Comparison of ENCODE assay signal across 9 cellular contexts in the genomic region with DNA sequence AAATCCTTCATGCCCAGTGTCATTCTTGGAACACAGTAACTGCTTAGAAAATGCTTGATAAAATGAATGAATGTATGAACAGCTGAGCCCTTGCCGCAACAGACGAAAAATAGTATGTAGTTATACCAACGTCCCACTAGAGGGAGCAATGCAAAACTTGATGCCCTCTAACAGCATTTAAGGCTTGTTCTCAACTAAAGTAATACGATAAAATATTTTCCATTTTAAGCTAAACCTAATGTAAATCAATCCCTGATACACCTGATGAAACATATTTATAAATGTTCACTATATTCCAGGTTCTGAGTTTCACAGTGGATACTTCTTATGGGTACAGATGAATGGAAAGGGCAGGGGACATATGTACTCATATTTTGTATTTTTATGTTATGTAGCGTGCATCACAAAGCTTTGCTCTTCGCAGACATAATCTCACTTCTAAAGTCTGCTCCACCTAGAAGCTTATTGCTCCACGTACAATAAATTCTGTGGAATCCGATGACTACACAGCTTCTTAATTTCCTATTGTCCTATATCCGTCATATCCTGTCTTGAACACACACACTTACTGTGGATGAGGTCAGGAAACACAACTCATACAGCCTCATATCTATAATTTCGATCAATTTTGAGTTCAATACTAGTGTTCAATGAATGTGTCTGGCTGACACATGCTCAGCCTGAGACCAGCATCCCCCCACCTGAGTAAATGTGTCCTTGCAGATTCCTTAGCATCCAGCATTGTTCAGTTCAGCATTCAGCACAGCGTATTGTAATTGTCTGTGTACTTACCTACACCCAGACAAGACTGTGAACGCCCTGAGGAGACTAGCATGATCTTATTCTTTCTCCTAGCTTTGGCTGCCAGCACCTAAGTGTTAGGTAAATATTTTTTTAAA. TPM values are rescaled to one million over a fixed set of nuclear protein-coding genes. Genes with fewer than 3 reads are reported as not detected.
DNase-seq lines count a peak whose midpoint lies in the region; TF ChIP-seq lines count a peak whose summit lies in the region.
"Had no signal": no experiment of that assay in that cellular context is flagged by ENCODE, and none has a peak within 500 bp of the region (broad histone marks: within the 10 kb centered on the region; RNA-seq: fewer than 3 reads in every experiment).

No MANE protein-coding gene starts in this region.

- TF ChIP-seq CTCF in stomach (IDR thresholded peaks at IDR 0.05): peak in 5 of 7 experiments; percentile 41 to 68 (median 55)

- TF ChIP-seq POLR2A in stomach (IDR thresholded peaks at IDR 0.05): no peak

- H3K4me1 ChIP-seq in stomach: peaks cover 6 to 12% (median 10%) of the 10 kb centered on the region in 4 donors

- H3K4me3 Mint-ChIP-seq in activated CD4-positive, alpha-beta memory T cell treated with anti-CD3 and anti-CD28 coated beads for 36 hours: no peak overlapping the region
- no peak overlapping the region for H3K4me3 Mint-ChIP-seq in activated CD4-positive, alpha-beta memory T cell treated with anti-CD3 and anti-CD28 coated beads, Interleukin-2, amount 10 ng/mL, durations not matched to agents 7 days and 5 days
- no peak overlapping the region for H3K4me3 Mint-ChIP-seq in immature natural killer cell
- H3K4me3 Mint-ChIP-seq: dendritic cell treated with granulocyte-macrophage colony-stimulating factor and Interleukin-4, amounts not matched to agents 40 ng/mL and 50 ng/mL, for 4 days had no signal

- TF ChIP-seq EP300 in stomach (IDR thresholded peaks at IDR 0.05): no peak

- peak; percentile 22 for DNase-seq in activated CD4-positive, alpha-beta memory T cell treated with anti-CD3 and anti-CD28 coated beads for 36 hours
- DNase-seq in activated CD4-positive, alpha-beta memory T cell treated with anti-CD3 and anti-CD28 coated beads, Interleukin-2, amount 10 ng/mL, durations not matched to agents 7 days and 5 days: no peak
- peak; percentile 69 for DNase-seq in HEK293T (ENCODE audit: extremely low spot score)
- DNase-seq in NCI-H345 treated with DMSO at 0.1 percent for 48 hours (lab: John Stamatoyannopoulos, UW; ENCODE audit: unreplicated experiment): peak; percentile 29
- DNase-seq in amniotic epithelial cell (ENCODE audit: low read depth): peak; percentile 64
- peak; percentile 22 to 49 (median 46) for DNase-seq in immature natural killer cell
- DNase-seq in stomach: no peak
- no peak for DNase-seq in COLO668 (lab: John Stamatoyannopoulos, UW; ENCODE audit: unreplicated experiment)

- 34 to 40% (median 37%) methylated on average over 12 of the region's 12 CpGs for WGBS in stomach, 5 donors

- H3K27ac Mint-ChIP-seq in activated CD4-positive, alpha-beta memory T cell treated with anti-CD3 and anti-CD28 coated beads for 36 hours: no peak overlapping the region
- no peak overlapping the region for H3K27ac Mint-ChIP-seq in activated CD4-positive, alpha-beta memory T cell treated with anti-CD3 and anti-CD28 coated beads, Interleukin-2, amount 10 ng/mL, durations not matched to agents 7 days and 5 days
- peak overlapping the region in 2 of 6 donors; percentile 1 to 14 for H3K27ac Mint-ChIP-seq in immature natural killer cell
- H3K27ac Mint-ChIP-seq: dendritic cell treated with granulocyte-macrophage colony-stimulating factor and Interleukin-4, amounts not matched to agents 40 ng/mL and 50 ng/mL, for 4 days had no signal

- intact Hi-C loops in activated CD4-positive, alpha-beta memory T cell treated with anti-CD3 and anti-CD28 coated beads for 36 hours (cut with micrococcal nuclease): loop anchor here (1.0 kb wide), 1 partner anchor 39 kb away; the partner anchor contains the start of gene C1orf74
- intact Hi-C loops in stomach (cut with DNase I; ENCODE audit: low total_unique reads): no loop called here

- CTCF ChIA-PET in activated CD4-positive, alpha-beta memory T cell treated with anti-CD3 and anti-CD28 coated beads for 36 hours (lab: Charles Lee): interaction anchor here (0.6 to 4.5 kb wide), 47 partner anchors 8 to 601 kb away, joined by 3 to 52 read pairs (median 6); partner anchors contain the start of genes C1orf74, IRF6, LAMB3 and TRAF3IP3
- CTCF ChIA-PET in activated CD4-positive, alpha-beta memory T cell treated with anti-CD3 and anti-CD28 coated beads, Interleukin-2, amount 10 ng/mL, durations not matched to agents 7 days and 5 days (lab: Charles Lee): interaction anchor here (0.9 to 3.1 kb wide), 28 partner anchors 9 to 551 kb away, joined by 3 to 33 read pairs (median 6); partner anchors contain the start of genes C1orf74, IRF6, LAMB3 and TRAF3IP3
- CTCF ChIA-PET in HEK293T (lab: Yijun Ruan, JAX): interaction anchor here (0.6 to 2.7 kb wide), 11 partner anchors 9 to 406 kb away, joined by 3 to 11 read pairs (median 4); no protein-coding TSS in a partner anchor

- peaks cover 0 to 7% (median 3%) of the 10 kb centered on the region in 3 donors for H3K27me3 ChIP-seq in stomach

- no peaks in the 10 kb centered on the region for H3K9me3 ChIP-seq in stomach

- H3K36me3 Mint-ChIP-seq in activated CD4-positive, alpha-beta memory T cell treated with anti-CD3 and anti-CD28 coated beads for 36 hours: no peaks in the 10 kb centered on the region
- H3K36me3 Mint-ChIP-seq in activated CD4-positive, alpha-beta memory T cell treated with anti-CD3 and anti-CD28 coated beads, Interleukin-2, amount 10 ng/mL, durations not matched to agents 7 days and 5 days (ENCODE audit: low read depth): peaks cover 6% of the 10 kb centered on the region
- H3K36me3 Mint-ChIP-seq in immature natural killer cell: no peaks in the 10 kb centered on the region

- no peaks in the 10 kb centered on the region for H3K36me3 ChIP-seq in stomach

- no peaks in the 10 kb centered on the region for H3K9me3 Mint-ChIP-seq in activated CD4-positive, alpha-beta memory T cell treated with anti-CD3 and anti-CD28 coated beads for 36 hours
- H3K9me3 Mint-ChIP-seq in activated CD4-positive, alpha-beta memory T cell treated with anti-CD3 and anti-CD28 coated beads, Interleukin-2, amount 10 ng/mL, durations not matched to agents 7 days and 5 days: no peaks in the 10 kb centered on the region
- peaks cover 0 to 1% (median 0%) of the 10 kb centered on the region in 6 donors for H3K9me3 Mint-ChIP-seq in immature natural killer cell
- H3K9me3 Mint-ChIP-seq: dendritic cell treated with granulocyte-macrophage colony-stimulating factor and Interleukin-4, amounts not matched to agents 40 ng/mL and 50 ng/mL, for 4 days had no signal

- H3K4me1 Mint-ChIP-seq in activated CD4-positive, alpha-beta memory T cell treated with anti-CD3 and anti-CD28 coated beads for 36 hours (ENCODE audit: low read depth): peaks cover 18% of the 10 kb centered on the region
- peaks cover 26% of the 10 kb centered on the region for H3K4me1 Mint-ChIP-seq in activated CD4-positive, alpha-beta memory T cell treated with anti-CD3 and anti-CD28 coated beads, Interleukin-2, amount 10 ng/mL, durations not matched to agents 7 days and 5 days
- peaks cover 24 to 26% of the 10 kb centered on the region in 2 donors for H3K4me1 Mint-ChIP-seq in immature natural killer cell

- POLR2A ChIA-PET in activated CD4-positive, alpha-beta memory T cell treated with anti-CD3 and anti-CD28 coated beads for 36 hours (lab: Charles Lee): interaction anchor here (1.4 to 1.5 kb wide), 2 partner anchors 11 to 13 kb away, joined by 3 read pairs; no protein-coding TSS in a partner anchor
- POLR2A ChIA-PET in activated CD4-positive, alpha-beta memory T cell treated with anti-CD3 and anti-CD28 coated beads, Interleukin-2, amount 10 ng/mL, durations not matched to agents 7 days and 5 days (lab: Charles Lee): interaction anchor here (0.8 to 2.2 kb wide), 7 partner anchors 14 to 75 kb away, joined by 3 to 8 read pairs (median 3); partner anchors contain the start of gene C1orf74
- POLR2A ChIA-PET in HEK293T (lab: Yijun Ruan, JAX): interaction anchor here (0.9 to 1.1 kb wide), 2 partner anchors 15 to 39 kb away, joined by 3 read pairs; no protein-coding TSS in a partner anchor

- peaks cover 18% of the 10 kb centered on the region for H3K27me3 Mint-ChIP-seq in activated CD4-positive, alpha-beta memory T cell treated with anti-CD3 and anti-CD28 coated beads for 36 hours
- peaks cover 33% of the 10 kb centered on the region for H3K27me3 Mint-ChIP-seq in activated CD4-positive, alpha-beta memory T cell treated with anti-CD3 and anti-CD28 coated beads, Interleukin-2, amount 10 ng/mL, durations not matched to agents 7 days and 5 days
- peaks cover 10 to 19% (median 17%) of the 10 kb centered on the region in 3 donors for H3K27me3 Mint-ChIP-seq in immature natural killer cell (ENCODE audit: low read depth in 3 of 3)

- no peak overlapping the region for H3K27ac ChIP-seq in stomach

- no peak overlapping the region for H3K4me3 ChIP-seq in stomach

TF ChIP-seq in HEK293T, 16 proteins besides CTCF, POLR2A, EP300 and RAD21:
- TF ChIP-seq TARDBP (IDR thresholded peaks at IDR 0.05) (no peak), LEF1 (IDR thresholded peaks at IDR 0.05; ENCODE audit: borderline replicate concordance) (no peak), NFRKB (IDR thresholded peaks at IDR 0.05) (no peak), L3MBTL2 (conservative IDR thresholded peaks at IDR 0.05) (no peak), FOXM1 (IDR thresholded peaks at IDR 0.05; ENCODE audit: borderline replicate concordance) (no peak), HDGF (IDR thresholded peaks at IDR 0.05; ENCODE audit: borderline replicate concordance) (no peak)

RNA-seq across cellular contexts. Expression of gene UTP25, which starts 4.4 kb away (rescaled TPM):
- total RNA-seq in activated CD4-positive, alpha-beta memory T cell treated with anti-CD3 and anti-CD28 coated beads for 36 hours: 1 to 10 TPM; 6.6 to 7.1 TPM
- 1 to 10 TPM; 5.7 to 5.8 TPM for total RNA-seq in activated CD4-positive, alpha-beta memory T cell treated with anti-CD3 and anti-CD28 coated beads, Interleukin-2, amount 10 ng/mL, durations not matched to agents 7 days and 5 days
- polyA plus RNA-seq in immature natural killer cell (1 to 10 TPM; 2.6 to 3.7 (median 3.2) TPM), stomach (1 to 10 TPM; 1.1 to 2.1 (median 1.9) TPM)
- total RNA-seq in stomach: 10 to 100 TPM in 1 of 5 donors, 1 to 10 TPM in 4; 1.4 to 10.6 (median 3.1) TPM

RNA-seq across cellular contexts. Expression of gene IRF6, which starts 17.4 kb away (rescaled TPM):
- under 1 TPM; 0.07 to 0.31 TPM for total RNA-seq in activated CD4-positive, alpha-beta memory T cell treated with anti-CD3 and anti-CD28 coated beads for 36 hours
- total RNA-seq in activated CD4-positive, alpha-beta memory T cell treated with anti-CD3 and anti-CD28 coated beads, Interleukin-2, amount 10 ng/mL, durations not matched to agents 7 days and 5 days: under 1 TPM; 0.10 to 0.25 TPM
- polyA plus RNA-seq in immature natural killer cell: 1 to 10 TPM in 2 of 3 donors, not detected in 1; 5.2 TPM
- total RNA-seq in stomach: 10 to 100 TPM; 11.6 to 64.8 (median 33.5) TPM
- 10 to 100 TPM; 19.5 to 27.8 (median 25.2) TPM for polyA plus RNA-seq in stomach

RNA-seq across cellular contexts. Expression of gene C1orf74, which starts 39.0 kb away (rescaled TPM):
- 1 to 10 TPM; 3.5 to 3.9 TPM for total RNA-seq in activated CD4-positive, alpha-beta memory T cell treated with anti-CD3 and anti-CD28 coated beads for 36 hours
- 1 to 10 TPM; 2.1 to 2.2 TPM for total RNA-seq in activated CD4-positive, alpha-beta memory T cell treated with anti-CD3 and anti-CD28 coated beads, Interleukin-2, amount 10 ng/mL, durations not matched to agents 7 days and 5 days
- under 1 TPM in 2 of 3 donors, not detected in 1; 0.18 to 0.84 TPM for polyA plus RNA-seq in immature natural killer cell
- total RNA-seq in stomach: 1 to 10 TPM in 2 of 5 donors, under 1 TPM in 2, not detected in 1; 0.72 to 3.6 (median 2.0) TPM
- polyA plus RNA-seq in stomach: 1 to 10 TPM; 1.3 to 1.8 (median 1.5) TPM

Comparison
In these comparisons a context has a peak if more than half of its experiments do, and no peak if none do; other contexts are left out.
1. DNase-seq: peak in activated CD4-positive, alpha-beta memory T cell treated with anti-CD3 and anti-CD28 coated beads for 36 hours (single experiment), HEK293T (single experiment), NCI-H345 treated with DMSO at 0.1 percent for 48 hours (single experiment), amniotic epithelial cell (single experiment) and immature natural killer cell (3 of 3); none in activated CD4-positive, alpha-beta memory T cell treated with anti-CD3 and anti-CD28 coated beads, Interleukin-2, amount 10 ng/mL, durations not matched to agents 7 days and 5 days (single experiment), stomach (single experiment) and COLO668 (single experiment).
2. RNA of gene IRF6, which starts 17.4 kb away (total RNA-seq): 11.6 to 64.8 TPM in stomach; 0.07 to 0.31 TPM in activated CD4-positive, alpha-beta memory T cell treated with anti-CD3 and anti-CD28 coated beads for 36 hours and 0.10 to 0.25 TPM in activated CD4-positive, alpha-beta memory T cell treated with anti-CD3 and anti-CD28 coated beads, Interleukin-2, amount 10 ng/mL, durations not matched to agents 7 days and 5 days; every median in the first group is over 4 times any median in the second.